ENCODE assay signal across 1 cellular context in genomic region chr21:46347203-46347550, GRCh38.
TF ChIP-seq lines count a peak whose summit lies in the region.

No MANE protein-coding gene starts in this region.

TF ChIP-seq in SK-N-SH, 30 proteins besides CTCF, POLR2A, EP300 and RAD21 (continued from another document):
- no peak for TF ChIP-seq MAX (IDR thresholded peaks at IDR 0.05; ENCODE audit: low read depth)
- TF ChIP-seq CHD2 (IDR thresholded peaks at IDR 0.05; ENCODE audit: low read length, partially characterized antibody) = no peak
- no peak for TF ChIP-seq ELF1 (IDR thresholded peaks at IDR 0.05)
- TF ChIP-seq POLR2AphosphoS5 (IDR thresholded peaks at IDR 0.05; ENCODE audit: low read depth, low read length) = no peak
- TF ChIP-seq NFIC (IDR thresholded peaks at IDR 0.05; ENCODE audit: borderline replicate concordance) = no peak
- no peak for TF ChIP-seq GABPA (IDR thresholded peaks at IDR 0.05; ENCODE audit: low read depth)
- TF ChIP-seq REST (IDR thresholded peaks at IDR 0.05; ENCODE audit: low read depth, low read length) = no peak
- TF ChIP-seq SIN3A (IDR thresholded peaks at IDR 0.05; ENCODE audit: borderline replicate concordance, low read depth, low read length) = no peak
- TF ChIP-seq RCOR1 (IDR thresholded peaks at IDR 0.05; ENCODE audit: low read length) = no peak
- TF ChIP-seq IRF3 (IDR thresholded peaks at IDR 0.05; ENCODE audit: low read depth, low read length) = no peak
- TF ChIP-seq, protein P1, sequence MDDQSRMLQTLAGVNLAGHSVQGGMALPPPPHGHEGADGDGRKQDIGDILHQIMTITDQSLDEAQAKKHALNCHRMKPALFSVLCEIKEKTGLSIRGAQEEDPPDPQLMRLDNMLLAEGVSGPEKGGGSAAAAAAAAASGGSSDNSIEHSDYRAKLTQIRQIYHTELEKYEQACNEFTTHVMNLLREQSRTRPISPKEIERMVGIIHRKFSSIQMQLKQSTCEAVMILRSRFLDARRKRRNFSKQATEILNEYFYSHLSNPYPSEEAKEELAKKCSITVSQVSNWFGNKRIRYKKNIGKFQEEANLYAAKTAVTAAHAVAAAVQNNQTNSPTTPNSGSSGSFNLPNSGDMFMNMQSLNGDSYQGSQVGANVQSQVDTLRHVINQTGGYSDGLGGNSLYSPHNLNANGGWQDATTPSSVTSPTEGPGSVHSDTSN (IDR thresholded peaks at IDR 0.05) = no peak
